ENCODE assay signal across 16 cellular contexts in genomic region chr3:4672727-4673126, GRCh38.
DNase-seq lines count a peak whose midpoint lies in the region; ATAC-seq and TF ChIP-seq lines count a peak whose summit lies in the region.
"Had no signal": no experiment of that assay in that cellular context is flagged by ENCODE, and none has a peak within 500 bp of the region (broad histone marks: within the 10 kb centered on the region; RNA-seq: fewer than 3 reads in every experiment).

No MANE protein-coding gene starts in this region.

- POLR2A ChIA-PET in WTC11 (lab: Charles Lee) = no interaction called here

- DNase-seq in Right ventricle myocardium inferior (ENCODE audit: missing footprints) (no peak), cardiac septum (ENCODE audit: low spot score) (no peak), esophagus muscularis mucosa (ENCODE audit: extremely low spot score) (no peak), left ventricle myocardium superior (no peak), retina (peak; percentile 44), WTC11 (ENCODE audit: low spot score) (no peak), ascending aorta (ENCODE audit: low spot score in 2 of 2) (no peak), epidermal melanocyte (ENCODE audit: insufficient read length, low spot score) (no peak)
- DNase-seq: C1 segment of cervical spinal cord; CD4-positive, alpha-beta memory T cell; DND-41; GDM1; HCEC 1CT; HFFc6 had no signal

- no peaks in the 10 kb centered on the region for H3K4me1 Mint-ChIP-seq in WTC11
- H3K4me1 Mint-ChIP-seq: B cell; CD4-positive, alpha-beta memory T cell had no signal

- H3K9me3 ChIP-seq in esophagus muscularis mucosa = no peaks in the 10 kb centered on the region
- H3K9me3 ChIP-seq in ascending aorta = no peaks in the 10 kb centered on the region

- no peak for TF ChIP-seq POLR2A in esophagus muscularis mucosa (IDR thresholded peaks at IDR 0.05; ENCODE audit: low read depth)

- TF ChIP-seq EP300 in esophagus muscularis mucosa (IDR thresholded peaks at IDR 0.05) = no peak

- WGBS in esophagus muscularis mucosa = 47% methylated on average over 3 of the region's 4 CpGs

- CTCF ChIA-PET in WTC11 (lab: Charles Lee) = interaction anchor here (2.4 kb wide), 1 partner anchor 39 kb away, joined by 6 read pairs; no protein-coding TSS in a partner anchor

- H3K27ac ChIP-seq in esophagus muscularis mucosa (replicated peaks in 1 of 4) = peak overlapping the region; percentile 73 to 80 (median 76)
- H3K27ac ChIP-seq in ascending aorta = no peak overlapping the region

- no peaks in the 10 kb centered on the region for H3K36me3 Mint-ChIP-seq in WTC11

- H3K36me3 ChIP-seq in esophagus muscularis mucosa (peaks cover 10 to 68% (median 51%) of the 10 kb centered on the region in 4 donors), ascending aorta (peaks cover 64 to 87% of the 10 kb centered on the region in 2 donors)

- intact Hi-C loops in Right ventricle myocardium inferior (cut with DNase I) = no loop called here
- intact Hi-C loops in cardiac septum (cut with DNase I) = no loop called here
- intact Hi-C loops in esophagus muscularis mucosa (cut with DNase I) = no loop called here
- intact Hi-C loops in left ventricle myocardium superior (cut with micrococcal nuclease) = no loop called here
- intact Hi-C loops in ascending aorta (cut with DNase I) = no loop called here

- H3K27me3 Mint-ChIP-seq in WTC11 (ENCODE audit: low read depth) = no peaks in the 10 kb centered on the region
- H3K27me3 Mint-ChIP-seq: B cell; CD4-positive, alpha-beta memory T cell had no signal

- no peak overlapping the region for H3K4me3 Mint-ChIP-seq in WTC11
- H3K4me3 Mint-ChIP-seq: B cell; CD4-positive, alpha-beta memory T cell; HFFc6 had no signal

- no peak overlapping the region for H3K4me3 ChIP-seq in esophagus muscularis mucosa
- H3K4me3 ChIP-seq in ascending aorta = no peak overlapping the region

- peak; percentile 80 for ATAC-seq in Right ventricle myocardium inferior
- peak; percentile 92 for ATAC-seq in left ventricle myocardium superior
- ATAC-seq in WTC11 = no peak
- ATAC-seq: HepG2 had no signal

- no peak overlapping the region for H3K27ac Mint-ChIP-seq in WTC11
- H3K27ac Mint-ChIP-seq: B cell; CD4-positive, alpha-beta memory T cell; HFFc6 had no signal

- no peaks in the 10 kb centered on the region for H3K9me3 Mint-ChIP-seq in WTC11
- H3K9me3 Mint-ChIP-seq: CD4-positive, alpha-beta memory T cell; HFFc6 had no signal

- H3K27me3 ChIP-seq in esophagus muscularis mucosa = no peaks in the 10 kb centered on the region
- no peaks in the 10 kb centered on the region for H3K27me3 ChIP-seq in ascending aorta

- H3K4me1 ChIP-seq in esophagus muscularis mucosa = peaks cover 5 to 44% (median 40%) of the 10 kb centered on the region in 4 donors
- no peaks in the 10 kb centered on the region for H3K4me1 ChIP-seq in ascending aorta

- TF ChIP-seq CTCF in esophagus muscularis mucosa (IDR thresholded peaks at IDR 0.05) = no peak
- no peak for TF ChIP-seq CTCF in WTC11 (IDR thresholded peaks at IDR 0.05)
- no peak for TF ChIP-seq CTCF in ascending aorta (IDR thresholded peaks at IDR 0.05)

TF ChIP-seq in WTC11, 78 proteins besides CTCF, POLR2A, EP300 and RAD21:
- TF ChIP-seq EMX1 (CRISPR knock-in tag; IDR thresholded peaks at IDR 0.05) (no peak), USF1 (CRISPR knock-in tag; IDR thresholded peaks at IDR 0.05) (no peak), PRRX2 (CRISPR knock-in tag; IDR thresholded peaks at IDR 0.05) (no peak), ZNF396 (CRISPR knock-in tag; IDR thresholded peaks at IDR 0.05; ENCODE audit: borderline replicate concordance) (no peak), SOX15 (CRISPR knock-in tag; IDR thresholded peaks at IDR 0.05) (no peak), AR (CRISPR knock-in tag; IDR thresholded peaks at IDR 0.05) (no peak), STAT6 (CRISPR knock-in tag; conservative IDR thresholded peaks at IDR 0.05; ENCODE audit: low read depth) (no peak), JUN (CRISPR knock-in tag; IDR thresholded peaks at IDR 0.05) (no peak), NR1H2 (CRISPR knock-in tag; IDR thresholded peaks at IDR 0.05) (no peak), SMAD3 (CRISPR knock-in tag; IDR thresholded peaks at IDR 0.05; ENCODE audit: borderline replicate concordance) (no peak), MXD4 (CRISPR knock-in tag; IDR thresholded peaks at IDR 0.05; ENCODE audit: borderline replicate concordance) (no peak), NR2C2 (CRISPR knock-in tag; IDR thresholded peaks at IDR 0.05) (no peak)

Comparison
In these comparisons a context has a peak if more than half of its experiments do, and no peak if none do; other contexts are left out.
1. H3K27ac ChIP-seq: peak in esophagus muscularis mucosa (4 of 4); none in ascending aorta (0 of 2).